ENCODE assay signal across 16 cellular contexts in the genomic region with DNA sequence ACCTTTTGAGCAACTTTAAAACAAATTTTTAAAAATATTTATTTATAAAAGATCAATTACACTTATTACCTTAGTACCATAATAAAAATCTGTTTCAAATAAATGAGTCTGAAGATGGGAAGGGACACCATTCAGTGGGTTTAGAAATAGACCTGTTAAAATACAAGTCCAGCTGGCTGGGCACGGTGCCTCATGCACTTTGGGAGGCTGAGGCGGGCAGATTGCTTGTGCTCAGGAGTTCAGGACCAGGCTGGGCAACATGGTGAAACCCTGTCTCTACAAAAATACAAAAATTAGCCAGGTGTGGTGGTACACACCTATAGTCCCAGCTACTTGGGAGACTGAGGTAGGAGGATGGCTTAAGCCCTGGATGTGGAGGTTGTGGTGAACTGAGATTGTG.
"Had no signal": no experiment of that assay in that cellular context is flagged by ENCODE, and none has a peak within 500 bp of the region (broad histone marks: within the 10 kb centered on the region; RNA-seq: fewer than 3 reads in every experiment).

No MANE protein-coding gene starts in this region.

- H3K9me3 ChIP-seq: esophagus muscularis mucosa, gastroesophageal sphincter, heart right ventricle, left lung, lower lobe of right lung, mucosa of descending colon had no signal

- H3K4me1 Mint-ChIP-seq: naive B cell had no signal

- H3K4me3 ChIP-seq: coronary artery, dorsolateral prefrontal cortex, esophagus muscularis mucosa, gastroesophageal sphincter, heart right ventricle, left lung, lower lobe of right lung, mucosa of descending colon had no signal

- H3K36me3 Mint-ChIP-seq: mesothelial cell of epicardium, naive B cell had no signal

- H3K36me3 ChIP-seq: esophagus muscularis mucosa, gastroesophageal sphincter, heart right ventricle, left lung, lower lobe of right lung had no signal

- H3K27ac ChIP-seq: coronary artery, dorsolateral prefrontal cortex, esophagus muscularis mucosa, foreskin keratinocyte, gastroesophageal sphincter, left lung, lower lobe of right lung had no signal

- DNase-seq: dorsolateral prefrontal cortex; effector CD4-positive, alpha-beta T cell; effector memory CD4-positive, alpha-beta T cell; hippocampal formation; left colon; left lung; lower lobe of right lung; mesenchymal stem cell; mucosa of descending colon; naive B cell had no signal

- H3K4me3 Mint-ChIP-seq: mesothelial cell of epicardium had no signal

- H3K27me3 ChIP-seq: dorsolateral prefrontal cortex, esophagus muscularis mucosa, foreskin keratinocyte, gastroesophageal sphincter, heart right ventricle, left lung had no signal

- ATAC-seq: foreskin keratinocyte, gastroesophageal sphincter, heart right ventricle, left colon, left lung, lower lobe of right lung, mucosa of descending colon had no signal

- H3K27ac Mint-ChIP-seq: mesothelial cell of epicardium, naive B cell had no signal

- H3K4me1 ChIP-seq: left lung had no signal

- H3K9me3 Mint-ChIP-seq: mesothelial cell of epicardium, naive B cell had no signal
